ENCODE assay signal across 13 cellular contexts in genomic region chr3:131072099-131072559, GRCh38. TPM values are rescaled to one million over a fixed set of nuclear protein-coding genes. Genes with fewer than 3 reads are reported as not detected.
DNase-seq lines count a peak whose midpoint lies in the region; ATAC-seq and TF ChIP-seq lines count a peak whose summit lies in the region.
"Had no signal": no experiment of that assay in that cellular context is flagged by ENCODE, and none has a peak within 500 bp of the region (broad histone marks: within the 10 kb centered on the region; RNA-seq: fewer than 3 reads in every experiment).

No MANE protein-coding gene starts in this region.

- H3K9me3 ChIP-seq in A673 (ENCODE audit: low read depth, low read length, poor library complexity, severe bottlenecking) (no peaks in the 10 kb centered on the region), smooth muscle cell (replicated peaks; ENCODE audit: low read depth) (no peaks in the 10 kb centered on the region)

- WGBS in smooth muscle cell (ENCODE audit: low lambda C conversion rate): 76% methylated on average over 2 of the region's 2 CpGs

- no peaks in the 10 kb centered on the region for H3K79me2 ChIP-seq in smooth muscle cell (ENCODE audit: low read depth)

- H3K36me3 ChIP-seq in A673 (ENCODE audit: insufficient read depth, low read length, poor library complexity, severe bottlenecking): no peaks in the 10 kb centered on the region
- H3K36me3 ChIP-seq in smooth muscle cell (ENCODE audit: low read depth): no peaks in the 10 kb centered on the region

- no peak overlapping the region for H3K27ac ChIP-seq in A673 (ENCODE audit: low read depth, low read length, poor library complexity, severe bottlenecking)
- no peak overlapping the region for H3K27ac ChIP-seq in smooth muscle cell (ENCODE audit: low read depth)
- H3K27ac ChIP-seq: RWPE1 had no signal

- H3K9ac ChIP-seq in smooth muscle cell (ENCODE audit: low read depth): no peak overlapping the region

- no peak overlapping the region for H3K4me2 ChIP-seq in smooth muscle cell

- H3F3A ChIP-seq in smooth muscle cell (ENCODE audit: low read depth): no peaks in the 10 kb centered on the region

- H4K20me1 ChIP-seq in smooth muscle cell (ENCODE audit: low read depth): no peaks in the 10 kb centered on the region

- BruUV-seq in A673 (replicated peaks; lab: Mats Ljungman, UMichigan): no TSS peak

- no peak overlapping the region for H2AFZ ChIP-seq in smooth muscle cell (ENCODE audit: low read depth)

- intact Hi-C loops in A673 (cut with micrococcal nuclease; ENCODE audit: unreplicated experiment): no loop called here

- ATAC-seq in stimulated activated naive CD8-positive, alpha-beta T cell treated with anti-CD3 and anti-CD28 coated beads, Interleukin-15, Interleukin-2, amounts not matched to agents 100 U/mL and 50 U/mL, for 24 hours: no peak
- ATAC-seq: activated T-cell treated with anti-CD3 and anti-CD28 coated beads, Interleukin-2, amount 50 U/mL, for 72 hours; naive thymus-derived CD8-positive, alpha-beta T cell had no signal

- POLR2A ChIA-PET in A673 (lab: Charles Lee; ENCODE audit: low non-redundant PET): interaction anchor here (0.6 kb wide), 2 partner anchors 94 to 324 kb away, joined by 3 read pairs; no protein-coding TSS in a partner anchor

- TF ChIP-seq CTCF in A673 (conservative IDR thresholded peaks at IDR 0.05; ENCODE audit: low read depth, low read length): no peak
- TF ChIP-seq CTCF in fibroblast of the aortic adventitia (IDR thresholded peaks at IDR 0.05; ENCODE audit: insufficient read depth, low read length): no peak
- TF ChIP-seq CTCF in smooth muscle cell (IDR thresholded peaks at IDR 0.05; ENCODE audit: borderline replicate concordance, insufficient read depth, poor library complexity, severe bottlenecking): no peak

- H3K4me3 ChIP-seq in A673 (ENCODE audit: low read depth, low read length, poor library complexity, severe bottlenecking): no peak overlapping the region
- no peak overlapping the region for H3K4me3 ChIP-seq in fibroblast of the aortic adventitia (ENCODE audit: low read depth, low read length)
- no peak overlapping the region for H3K4me3 ChIP-seq in smooth muscle cell

- DNase-seq in A673 (ENCODE audit: low spot score) (peak; percentile 39), HCEC 1CT (peak; percentile 39), SKM-1 treated with dmso at 0.1 percent for 144 hours (lab: John Stamatoyannopoulos, UW; ENCODE audit: unreplicated experiment) (peak; percentile 37), fibroblast of the aortic adventitia (ENCODE audit: low read depth) (peak; percentile 55), medulla oblongata (ENCODE audit: extremely low spot score) (no peak), NCI-H1436 treated with DMSO at 0.1 percent for 48 hours (lab: John Stamatoyannopoulos, UW) (no peak), smooth muscle cell (lab: John Stamatoyannopoulos, UW; ENCODE audit: unreplicated experiment) (no peak)
- DNase-seq in stimulated activated naive CD8-positive, alpha-beta T cell treated with anti-CD3 and anti-CD28 coated beads, Interleukin-15, Interleukin-2, amounts not matched to agents 100 U/mL and 50 U/mL, for 24 hours: no peak
- DNase-seq: activated CD4-positive, CD25-positive, alpha-beta regulatory T cell treated with anti-CD3 and anti-CD28 coated beads, Interleukin-2, amount 50 U/mL, for 72 hours; activated T-cell treated with anti-CD3 and anti-CD28 coated beads, Interleukin-2, amount 50 U/mL, for 72 hours; naive thymus-derived CD8-positive, alpha-beta T cell; NCI-H2171 had no signal

- H3K27me3 ChIP-seq in A673 (replicated peaks; ENCODE audit: insufficient read depth, low read depth, low read length, poor library complexity) (no peaks in the 10 kb centered on the region), smooth muscle cell (ENCODE audit: low read depth) (no peaks in the 10 kb centered on the region)

- H3K4me1 ChIP-seq in A673 (ENCODE audit: insufficient read depth, low read length, poor library complexity, severe bottlenecking): no peaks in the 10 kb centered on the region
- no peaks in the 10 kb centered on the region for H3K4me1 ChIP-seq in smooth muscle cell (ENCODE audit: low read depth)

- CTCF ChIA-PET in A673 (lab: Charles Lee): no interaction called here

RNA-seq across cellular contexts. Expression of gene NEK11, which starts 45.5 kb away (rescaled TPM):
- total RNA-seq in A673 (2021) (4.4 and 5.0 TPM in 2 replicates), fibroblast of the aortic adventitia (ENCODE audit: low replicate concordance) (15.3 and 82.0 TPM in 2 replicates), smooth muscle cell (3.3 and 7.3 TPM in 2 replicates)
- 3.0 TPM in 2 replicates for polyA plus RNA-seq in smooth muscle cell

RNA-seq across cellular contexts. Expression of gene ASTE1, which starts 45.5 kb away (rescaled TPM):
- total RNA-seq in A673 (2021): 7.3 and 8.1 TPM in 2 replicates
- total RNA-seq in fibroblast of the aortic adventitia (ENCODE audit: low replicate concordance): 7.5 and 10.1 TPM in 2 replicates
- 4.0 and 6.3 TPM in 2 replicates for total RNA-seq in smooth muscle cell
- 3.3 and 3.5 TPM in 2 replicates for polyA plus RNA-seq in smooth muscle cell

Comparison
In these comparisons a context has a peak if more than half of its experiments do, and no peak if none do; other contexts are left out.
1. DNase-seq: peak in A673 (single experiment), HCEC 1CT (single experiment), SKM-1 treated with dmso at 0.1 percent for 144 hours (single experiment) and fibroblast of the aortic adventitia (single experiment); none in medulla oblongata (single experiment), stimulated activated naive CD8-positive, alpha-beta T cell treated with anti-CD3 and anti-CD28 coated beads, Interleukin-15, Interleukin-2, amounts not matched to agents 100 U/mL and 50 U/mL, for 24 hours (single experiment), NCI-H1436 treated with DMSO at 0.1 percent for 48 hours (single experiment) and smooth muscle cell (single experiment).